In the genomic region with DNA sequence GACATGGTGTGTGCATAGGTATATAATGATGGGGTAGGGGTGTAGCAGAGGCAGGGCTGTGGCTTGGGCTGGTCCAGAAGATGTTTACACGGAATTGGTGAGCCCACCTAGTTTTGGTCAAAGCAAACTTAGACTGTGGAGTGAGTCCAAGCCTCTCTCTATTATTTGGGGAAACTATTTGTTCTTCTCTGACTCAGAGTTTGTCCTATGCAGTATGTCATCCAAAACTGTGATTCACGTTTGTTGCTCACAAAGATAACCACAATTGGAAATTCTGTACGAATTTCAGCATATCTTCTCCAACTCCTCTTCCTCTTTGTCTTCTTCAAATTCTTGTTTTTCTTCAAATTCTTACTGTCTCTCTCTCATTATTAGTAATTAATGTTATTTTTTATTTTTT, we compare ENCODE assay signal across 20 cellular contexts.
DNase-seq lines count a peak whose midpoint lies in the region; ATAC-seq, FAIRE-seq and TF ChIP-seq lines count a peak whose summit lies in the region.
"Had no signal": no experiment of that assay in that cellular context is flagged by ENCODE, and none has a peak within 500 bp of the region (broad histone marks: within the 10 kb centered on the region; RNA-seq: fewer than 3 reads in every experiment).

No MANE protein-coding gene starts in this region.

- TF ChIP-seq CTCF in RWPE2 (IDR thresholded peaks at IDR 0.05; ENCODE audit: poor library complexity, severe bottlenecking), result no peak
- no peak for TF ChIP-seq CTCF in epithelial cell of esophagus (IDR thresholded peaks at IDR 0.05; ENCODE audit: insufficient read depth, low read depth, low read length, missing control alignments)
- TF ChIP-seq CTCF in nephron progenitor cell (IDR thresholded peaks at IDR 0.05), result no peak

- H3K4me3 ChIP-seq in RWPE2 (ENCODE audit: severe bottlenecking) (no peak overlapping the region), epithelial cell of esophagus (ENCODE audit: low read length) (no peak overlapping the region), skeletal muscle satellite cell (ENCODE audit: low read length) (no peak overlapping the region)
- H3K4me3 ChIP-seq: coronary artery, sigmoid colon had no signal

- ATAC-seq in RWPE2 (ENCODE audit: low read depth) (peak; percentile 97), GM18867 (IDR thresholded peaks at IDR 0.05; ENCODE audit: unreplicated experiment) (no peak)
- ATAC-seq: T-cell, WTC11 had no signal

- H3K36me3 ChIP-seq in RWPE2 (ENCODE audit: low read depth), result no peaks in the 10 kb centered on the region
- H3K36me3 ChIP-seq in skeletal muscle satellite cell (ENCODE audit: insufficient read depth, low read length), result no peaks in the 10 kb centered on the region
- H3K36me3 ChIP-seq: sigmoid colon had no signal

- DNase-seq in H54 (ENCODE audit: insufficient read length, low spot score), result no peak
- DNase-seq in RWPE2 (ENCODE audit: low spot score), result no peak
- peak; percentile 79 for DNase-seq in epithelial cell of esophagus (ENCODE audit: low read depth)
- DNase-seq in ureter (ENCODE audit: low spot score), result no peak
- no peak for DNase-seq in nephron progenitor cell
- DNase-seq: activated CD8-positive, alpha-beta memory T cell treated with anti-CD3 and anti-CD28 coated beads for 24 hours; activated effector memory CD4-positive, alpha-beta T cell treated with Interleukin-2 at 50 U/mL for 16 hours; erythroblast; hippocampal formation; left cardiac atrium; NCI-H2081 treated with DMSO at 0.1 percent for 48 hours; NCI-H69; occipital lobe; sigmoid colon; T-cell had no signal

- H3K27ac Mint-ChIP-seq in nephron progenitor cell, result no peak overlapping the region
- H3K27ac Mint-ChIP-seq: T-cell, WTC11 had no signal

- H3K9me3 Mint-ChIP-seq in nephron progenitor cell, result peaks cover 5% of the 10 kb centered on the region

- H3K4me1 Mint-ChIP-seq in nephron progenitor cell, result no peaks in the 10 kb centered on the region
- H3K4me1 Mint-ChIP-seq: T-cell, WTC11 had no signal

- H3K27me3 ChIP-seq in RWPE2 (ENCODE audit: insufficient read depth, poor library complexity, severe bottlenecking), result no peaks in the 10 kb centered on the region
- H3K27me3 ChIP-seq in skeletal muscle satellite cell (ENCODE audit: control insufficient read depth, insufficient read depth, low read length), result no peaks in the 10 kb centered on the region
- H3K27me3 ChIP-seq: sigmoid colon had no signal

- no peak overlapping the region for H3K4me3 Mint-ChIP-seq in nephron progenitor cell
- H3K4me3 Mint-ChIP-seq: T-cell, WTC11 had no signal

- no peak for TF ChIP-seq POLR2A in H54 (IDR thresholded peaks at IDR 0.05; ENCODE audit: low read depth, low read length)

- no peaks in the 10 kb centered on the region for H3K36me3 Mint-ChIP-seq in nephron progenitor cell (ENCODE audit: low read depth)
- H3K36me3 Mint-ChIP-seq: T-cell had no signal

- peaks cover under 1% of the 10 kb centered on the region for H3K27me3 Mint-ChIP-seq in nephron progenitor cell (ENCODE audit: low read depth, poor library complexity)
- H3K27me3 Mint-ChIP-seq: T-cell had no signal

- H3K4me2 ChIP-seq in skeletal muscle satellite cell (ENCODE audit: low read length), result peak overlapping the region; percentile 60

- H3K9me3 ChIP-seq in RWPE2 (ENCODE audit: severe bottlenecking) (no peaks in the 10 kb centered on the region), skeletal muscle satellite cell (replicated peaks; ENCODE audit: low read length) (no peaks in the 10 kb centered on the region)
- H3K9me3 ChIP-seq: sigmoid colon had no signal

- H3K9ac ChIP-seq in skeletal muscle satellite cell (ENCODE audit: low read depth, low read length), result no peak overlapping the region

- FAIRE-seq in H54 (lab: Jason Lieb, UNC), result peak; percentile 93

- peak overlapping the region; percentile 41 for H3K27ac ChIP-seq in RWPE2 (ENCODE audit: poor library complexity, severe bottlenecking)
- H3K27ac ChIP-seq: C4-2B, coronary artery, sigmoid colon had no signal

- H3K4me1 ChIP-seq in RWPE2 (ENCODE audit: insufficient read depth, poor library complexity, severe bottlenecking) (peaks cover 41% of the 10 kb centered on the region), skeletal muscle satellite cell (ENCODE audit: control insufficient read depth, insufficient read depth, low read length) (peaks cover 39% of the 10 kb centered on the region)
- H3K4me1 ChIP-seq: sigmoid colon had no signal
